1 cellular context compared by ENCODE assay signal in the genomic region with DNA sequence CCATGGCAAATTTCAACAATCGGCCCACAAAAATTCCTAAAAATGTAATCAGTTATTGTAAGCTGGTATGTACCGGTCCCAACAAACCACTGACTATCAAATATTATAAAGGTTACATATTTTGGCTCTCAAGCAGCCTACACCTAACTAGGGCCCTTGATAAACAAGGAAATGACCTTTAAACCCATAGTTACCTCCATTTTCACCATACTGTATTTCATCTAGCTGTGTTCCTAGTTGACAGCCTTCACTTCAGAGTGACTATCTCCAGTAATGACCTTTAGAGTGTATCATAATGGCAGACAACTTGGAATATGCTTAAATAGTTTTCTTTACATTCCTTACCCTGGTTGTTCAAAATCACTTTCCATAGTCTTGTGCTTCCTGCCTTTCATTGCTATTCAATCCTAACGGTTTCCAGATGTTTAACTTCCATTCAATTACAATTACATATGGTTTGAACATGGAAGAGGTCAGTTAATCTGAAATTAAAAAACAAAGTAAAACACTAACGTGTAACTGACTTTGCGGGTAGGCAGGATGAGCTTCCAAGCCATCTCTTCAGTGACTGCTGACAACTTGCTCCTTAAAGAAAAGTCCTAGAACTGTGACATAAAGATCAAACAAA.
TF ChIP-seq lines count a peak whose summit lies in the region.

No MANE protein-coding gene starts in this region.

TF ChIP-seq in H1, 55 proteins besides CTCF, POLR2A, EP300 and RAD21 (continued from another document):
- TF ChIP-seq, protein P1, sequence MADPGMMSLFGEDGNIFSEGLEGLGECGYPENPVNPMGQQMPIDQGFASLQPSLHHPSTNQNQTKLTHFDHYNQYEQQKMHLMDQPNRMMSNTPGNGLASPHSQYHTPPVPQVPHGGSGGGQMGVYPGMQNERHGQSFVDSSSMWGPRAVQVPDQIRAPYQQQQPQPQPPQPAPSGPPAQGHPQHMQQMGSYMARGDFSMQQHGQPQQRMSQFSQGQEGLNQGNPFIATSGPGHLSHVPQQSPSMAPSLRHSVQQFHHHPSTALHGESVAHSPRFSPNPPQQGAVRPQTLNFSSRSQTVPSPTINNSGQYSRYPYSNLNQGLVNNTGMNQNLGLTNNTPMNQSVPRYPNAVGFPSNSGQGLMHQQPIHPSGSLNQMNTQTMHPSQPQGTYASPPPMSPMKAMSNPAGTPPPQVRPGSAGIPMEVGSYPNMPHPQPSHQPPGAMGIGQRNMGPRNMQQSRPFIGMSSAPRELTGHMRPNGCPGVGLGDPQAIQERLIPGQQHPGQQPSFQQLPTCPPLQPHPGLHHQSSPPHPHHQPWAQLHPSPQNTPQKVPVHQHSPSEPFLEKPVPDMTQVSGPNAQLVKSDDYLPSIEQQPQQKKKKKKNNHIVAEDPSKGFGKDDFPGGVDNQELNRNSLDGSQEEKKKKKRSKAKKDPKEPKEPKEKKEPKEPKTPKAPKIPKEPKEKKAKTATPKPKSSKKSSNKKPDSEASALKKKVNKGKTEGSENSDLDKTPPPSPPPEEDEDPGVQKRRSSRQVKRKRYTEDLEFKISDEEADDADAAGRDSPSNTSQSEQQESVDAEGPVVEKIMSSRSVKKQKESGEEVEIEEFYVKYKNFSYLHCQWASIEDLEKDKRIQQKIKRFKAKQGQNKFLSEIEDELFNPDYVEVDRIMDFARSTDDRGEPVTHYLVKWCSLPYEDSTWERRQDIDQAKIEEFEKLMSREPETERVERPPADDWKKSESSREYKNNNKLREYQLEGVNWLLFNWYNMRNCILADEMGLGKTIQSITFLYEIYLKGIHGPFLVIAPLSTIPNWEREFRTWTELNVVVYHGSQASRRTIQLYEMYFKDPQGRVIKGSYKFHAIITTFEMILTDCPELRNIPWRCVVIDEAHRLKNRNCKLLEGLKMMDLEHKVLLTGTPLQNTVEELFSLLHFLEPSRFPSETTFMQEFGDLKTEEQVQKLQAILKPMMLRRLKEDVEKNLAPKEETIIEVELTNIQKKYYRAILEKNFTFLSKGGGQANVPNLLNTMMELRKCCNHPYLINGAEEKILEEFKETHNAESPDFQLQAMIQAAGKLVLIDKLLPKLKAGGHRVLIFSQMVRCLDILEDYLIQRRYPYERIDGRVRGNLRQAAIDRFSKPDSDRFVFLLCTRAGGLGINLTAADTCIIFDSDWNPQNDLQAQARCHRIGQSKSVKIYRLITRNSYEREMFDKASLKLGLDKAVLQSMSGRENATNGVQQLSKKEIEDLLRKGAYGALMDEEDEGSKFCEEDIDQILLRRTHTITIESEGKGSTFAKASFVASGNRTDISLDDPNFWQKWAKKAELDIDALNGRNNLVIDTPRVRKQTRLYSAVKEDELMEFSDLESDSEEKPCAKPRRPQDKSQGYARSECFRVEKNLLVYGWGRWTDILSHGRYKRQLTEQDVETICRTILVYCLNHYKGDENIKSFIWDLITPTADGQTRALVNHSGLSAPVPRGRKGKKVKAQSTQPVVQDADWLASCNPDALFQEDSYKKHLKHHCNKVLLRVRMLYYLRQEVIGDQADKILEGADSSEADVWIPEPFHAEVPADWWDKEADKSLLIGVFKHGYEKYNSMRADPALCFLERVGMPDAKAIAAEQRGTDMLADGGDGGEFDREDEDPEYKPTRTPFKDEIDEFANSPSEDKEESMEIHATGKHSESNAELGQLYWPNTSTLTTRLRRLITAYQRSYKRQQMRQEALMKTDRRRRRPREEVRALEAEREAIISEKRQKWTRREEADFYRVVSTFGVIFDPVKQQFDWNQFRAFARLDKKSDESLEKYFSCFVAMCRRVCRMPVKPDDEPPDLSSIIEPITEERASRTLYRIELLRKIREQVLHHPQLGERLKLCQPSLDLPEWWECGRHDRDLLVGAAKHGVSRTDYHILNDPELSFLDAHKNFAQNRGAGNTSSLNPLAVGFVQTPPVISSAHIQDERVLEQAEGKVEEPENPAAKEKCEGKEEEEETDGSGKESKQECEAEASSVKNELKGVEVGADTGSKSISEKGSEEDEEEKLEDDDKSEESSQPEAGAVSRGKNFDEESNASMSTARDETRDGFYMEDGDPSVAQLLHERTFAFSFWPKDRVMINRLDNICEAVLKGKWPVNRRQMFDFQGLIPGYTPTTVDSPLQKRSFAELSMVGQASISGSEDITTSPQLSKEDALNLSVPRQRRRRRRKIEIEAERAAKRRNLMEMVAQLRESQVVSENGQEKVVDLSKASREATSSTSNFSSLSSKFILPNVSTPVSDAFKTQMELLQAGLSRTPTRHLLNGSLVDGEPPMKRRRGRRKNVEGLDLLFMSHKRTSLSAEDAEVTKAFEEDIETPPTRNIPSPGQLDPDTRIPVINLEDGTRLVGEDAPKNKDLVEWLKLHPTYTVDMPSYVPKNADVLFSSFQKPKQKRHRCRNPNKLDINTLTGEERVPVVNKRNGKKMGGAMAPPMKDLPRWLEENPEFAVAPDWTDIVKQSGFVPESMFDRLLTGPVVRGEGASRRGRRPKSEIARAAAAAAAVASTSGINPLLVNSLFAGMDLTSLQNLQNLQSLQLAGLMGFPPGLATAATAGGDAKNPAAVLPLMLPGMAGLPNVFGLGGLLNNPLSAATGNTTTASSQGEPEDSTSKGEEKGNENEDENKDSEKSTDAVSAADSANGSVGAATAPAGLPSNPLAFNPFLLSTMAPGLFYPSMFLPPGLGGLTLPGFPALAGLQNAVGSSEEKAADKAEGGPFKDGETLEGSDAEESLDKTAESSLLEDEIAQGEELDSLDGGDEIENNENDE (IDR thresholded peaks at IDR 0.05; ENCODE audit: insufficient replicate concordance, low read length), result no peak
- no peak for TF ChIP-seq CHD2 (IDR thresholded peaks at IDR 0.05; ENCODE audit: low read length)
- TF ChIP-seq TAF1 (IDR thresholded peaks at IDR 0.05; ENCODE audit: low read depth, low read length), result no peak
- TF ChIP-seq NANOG (IDR thresholded peaks at IDR 0.05; ENCODE audit: insufficient read depth, low read depth, low read length, poor library complexity, severe bottlenecking), result no peak
- no peak for TF ChIP-seq CHD1 (IDR thresholded peaks at IDR 0.05; ENCODE audit: low read depth, low read length)
- TF ChIP-seq SIN3A (conservative IDR thresholded peaks at IDR 0.05 in 1 of 2, IDR thresholded peaks at IDR 0.05 in 1 of 2; ENCODE audit: low read depth in 1 of 2, low read length in 2 of 2), result no peak
- TF ChIP-seq TCF12 (IDR thresholded peaks at IDR 0.05; ENCODE audit: low read depth, low read length), result no peak
- TF ChIP-seq BACH1 (IDR thresholded peaks at IDR 0.05; ENCODE audit: low read length), result no peak
